20 cellular contexts compared by ENCODE assay signal in genomic region chr14:36055681-36056225, GRCh38.
"Had no signal": no experiment of that assay in that cellular context is flagged by ENCODE, and none has a peak within 500 bp of the region (broad histone marks: within the 10 kb centered on the region; RNA-seq: fewer than 3 reads in every experiment).

No MANE protein-coding gene starts in this region.

- DNase-seq: dermis blood vessel endothelial cell; endodermal cell; glutamatergic neuron; immature natural killer cell; left colon; mesendoderm; naive thymus-derived CD4-positive, alpha-beta T cell; nephron progenitor cell; retina; right lobe of liver; small intestine; stimulated activated CD4-positive, alpha-beta T cell treated with anti-CD3 and anti-CD28 coated beads, Interleukin-12 subunit alpha, Interleukin-12 subunit beta, amount 100 ng/mL, for 4 hours; stimulated activated naive CD4-positive, alpha-beta T cell; stomach; substantia nigra; trophoblast cell had no signal

- H3K36me3 ChIP-seq: gastroesophageal sphincter, prostate gland, right lobe of liver, stomach, thoracic aorta had no signal

- H3K27ac ChIP-seq: gastroesophageal sphincter, parathyroid adenoma, prostate gland, right lobe of liver, stomach, thoracic aorta had no signal

- H3K27me3 ChIP-seq: gastroesophageal sphincter, right lobe of liver, stomach had no signal

- H3K4me1 ChIP-seq: gastroesophageal sphincter, parathyroid adenoma, prostate gland, stomach had no signal

- ATAC-seq: gastroesophageal sphincter; left colon; naive thymus-derived CD4-positive, alpha-beta T cell had no signal

- H3K4me3 ChIP-seq: gastroesophageal sphincter, prostate gland, right lobe of liver, stomach, thoracic aorta had no signal

- H3K9me3 ChIP-seq: gastroesophageal sphincter, prostate gland, right lobe of liver, stomach, thoracic aorta had no signal
